ENCODE assay signal across 8 cellular contexts in genomic region chr4:148445071-148445902, GRCh38. TPM values are rescaled to one million over a fixed set of nuclear protein-coding genes. Genes with fewer than 3 reads are reported as not detected.
DNase-seq lines count a peak whose midpoint lies in the region; ATAC-seq and TF ChIP-seq lines count a peak whose summit lies in the region.

No MANE protein-coding gene starts in this region.

- DNase-seq in NCI-H748 (lab: John Stamatoyannopoulos, UW; ENCODE audit: unreplicated experiment) (peak; percentile 33), NCI-H748 treated with DMSO at 0.1 percent for 48 hours (lab: John Stamatoyannopoulos, UW) (no peak), Panc1 (ENCODE audit: low read depth, low spot score) (no peak), left ventricle myocardium inferior (peak; percentile 69), posterior vena cava (ENCODE audit: low spot score) (peak; percentile 86), ureter (ENCODE audit: low spot score) (peak; percentile 75), GM19240 (ENCODE audit: insufficient read length, low spot score) (no peak)

- H3K4me3 ChIP-seq in Panc1 (ENCODE audit: low read depth in 2 of 2, low read length in 2 of 2) (peak overlapping the region; percentile 32 to 33), left ventricle myocardium inferior (peak overlapping the region; percentile 90)

- intact Hi-C loops in Panc1 (cut with micrococcal nuclease; ENCODE audit: unreplicated experiment), result no loop called here
- intact Hi-C loops in left ventricle myocardium inferior (cut with micrococcal nuclease), result no loop called here
- intact Hi-C loops in posterior vena cava (cut with DNase I), result no loop called here

- CTCF ChIA-PET in Panc1 (lab: Charles Lee), result no interaction called here

- peaks cover 34% of the 10 kb centered on the region for H3K4me1 Mint-ChIP-seq in activated naive CD8-positive, alpha-beta T cell (ENCODE audit: low read depth)

- H3K4me1 ChIP-seq in Panc1 (ENCODE audit: control insufficient read depth, insufficient read depth, low read length) (no peaks in the 10 kb centered on the region; the same call in 1 of the 2 replicates), left ventricle myocardium inferior (peaks cover 81% of the 10 kb centered on the region)

- H3K9me3 Mint-ChIP-seq in activated naive CD8-positive, alpha-beta T cell (ENCODE audit: low read depth), result no peaks in the 10 kb centered on the region

- BruUV-seq in Panc1 (replicated peaks; lab: Mats Ljungman, UMichigan), result no TSS peak

- peak overlapping the region; percentile 80 for H3K27ac Mint-ChIP-seq in activated naive CD8-positive, alpha-beta T cell

- H3K4me3 Mint-ChIP-seq in activated naive CD8-positive, alpha-beta T cell, result peak overlapping the region; percentile 91

- H3K27me3 ChIP-seq in Panc1 (ENCODE audit: control insufficient read depth, insufficient read depth, low read length) (peaks cover 13% of the 10 kb centered on the region), left ventricle myocardium inferior (ENCODE audit: low read depth) (no peaks in the 10 kb centered on the region)

- H3K36me3 ChIP-seq in Panc1 (ENCODE audit: control insufficient read depth, insufficient read depth, low read length), result no peaks in the 10 kb centered on the region; the same call in 1 of the 2 replicates
- no peaks in the 10 kb centered on the region for H3K36me3 ChIP-seq in left ventricle myocardium inferior

- ATAC-seq in Panc1, result no peak

- no peak overlapping the region for H3K27ac ChIP-seq in Panc1 (ENCODE audit: low read length)
- H3K27ac ChIP-seq in left ventricle myocardium inferior (replicated peaks), result peak overlapping the region; percentile 92

- H3K27me3 Mint-ChIP-seq in activated naive CD8-positive, alpha-beta T cell, result no peaks in the 10 kb centered on the region

- in situ Hi-C loops in Panc1 (cut with HindIII; ENCODE audit: low pct_unique_long_range_greater_than_20kb, low sequenced_read_pairs), result no loop called here

- H3K9me3 ChIP-seq in Panc1 (ENCODE audit: control insufficient read depth, insufficient read depth, low read depth, low read length) (no peaks in the 10 kb centered on the region), left ventricle myocardium inferior (replicated peaks) (no peaks in the 10 kb centered on the region)

- H3K36me3 Mint-ChIP-seq in activated naive CD8-positive, alpha-beta T cell, result no peaks in the 10 kb centered on the region

- POLR2A ChIA-PET in Panc1 (lab: Charles Lee), result no interaction called here

- TF ChIP-seq CTCF in Panc1 (IDR thresholded peaks at IDR 0.05) (0 out of 2 replicates have a peak, but pooled peaks have one; percentile 1), left ventricle myocardium inferior (IDR thresholded peaks at IDR 0.05; ENCODE audit: borderline replicate concordance) (no peak)

RNA-seq across cellular contexts. Expression of gene NR3C2, which starts 3.1 kb away (rescaled TPM):
- total RNA-seq in Panc1 (2021; ENCODE audit: unreplicated experiment) (0.26 TPM), left ventricle myocardium inferior (23.9 TPM), posterior vena cava (10 to 100 TPM; 10.0 to 11.2 TPM), ureter (31.6 TPM)
- polyA plus RNA-seq in Panc1 (2012; ENCODE audit: insufficient read length), result 0.33 TPM

Comparison
In these comparisons a context has a peak if more than half of its experiments do, and no peak if none do; other contexts are left out.
1. DNase-seq: peak in NCI-H748 (single experiment), left ventricle myocardium inferior (single experiment), posterior vena cava (single experiment) and ureter (single experiment); none in NCI-H748 treated with DMSO at 0.1 percent for 48 hours (single experiment), Panc1 (single experiment) and GM19240 (single experiment).